In the genomic region with DNA sequence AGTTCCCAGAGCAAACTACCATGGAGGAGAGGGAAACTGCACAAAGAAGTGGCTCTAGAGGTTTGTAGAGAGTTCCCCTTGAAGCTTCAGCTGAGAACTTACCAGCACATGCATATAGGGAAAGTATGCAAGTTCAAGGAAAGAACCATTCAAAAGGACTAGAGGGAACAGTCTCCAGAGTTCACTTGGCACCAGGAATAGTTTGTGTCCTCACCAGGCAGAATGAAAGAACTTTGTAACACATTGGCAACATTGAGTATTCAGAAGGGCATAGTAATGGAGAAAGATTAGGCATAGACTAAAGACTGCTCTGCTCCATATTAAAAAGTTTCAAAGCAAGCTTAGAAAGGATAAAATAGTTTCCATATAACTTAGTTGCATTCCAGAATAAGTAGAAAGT, we compare ENCODE assay signal across 22 cellular contexts.
"Had no signal": no experiment of that assay in that cellular context is flagged by ENCODE, and none has a peak within 500 bp of the region (broad histone marks: within the 10 kb centered on the region; RNA-seq: fewer than 3 reads in every experiment).

No MANE protein-coding gene starts in this region.

- H3K4me3 ChIP-seq: coronary artery, dorsolateral prefrontal cortex, esophagus squamous epithelium, gastrocnemius medialis, heart right ventricle, left ventricle myocardium inferior, lower lobe of right lung had no signal

- H3K9me3 ChIP-seq: gastrocnemius medialis had no signal

- H3K36me3 ChIP-seq: esophagus squamous epithelium, gastrocnemius medialis, heart right ventricle, left ventricle myocardium inferior, lower lobe of right lung had no signal

- H3K4me1 ChIP-seq: esophagus squamous epithelium, gastrocnemius medialis, heart right ventricle, left ventricle myocardium inferior, lower lobe of right lung had no signal

- H3K27me3 ChIP-seq: dorsolateral prefrontal cortex, esophagus squamous epithelium, gastrocnemius medialis, heart right ventricle had no signal

- DNase-seq: dermis blood vessel endothelial cell; dorsolateral prefrontal cortex; effector CD4-positive, alpha-beta T cell; effector memory CD4-positive, alpha-beta T cell; erythroblast; esophagus squamous epithelium; foreskin fibroblast; foreskin melanocyte; gastrocnemius medialis; glutamatergic neuron; head of caudate nucleus; heart right ventricle; hippocampal formation; left cardiac atrium; left ventricle myocardium inferior; lower lobe of right lung; mesendoderm; midbrain; naive B cell had no signal

- ATAC-seq: esophagus mucosa, gastrocnemius medialis, heart right ventricle, lower lobe of right lung had no signal

- H3K27ac ChIP-seq: coronary artery, dorsolateral prefrontal cortex, epithelial cell of prostate, esophagus squamous epithelium, gastrocnemius medialis, heart right ventricle, left ventricle myocardium inferior, lower lobe of right lung had no signal
